Comparison of ENCODE assay signal across 25 cellular contexts in the genomic region with DNA sequence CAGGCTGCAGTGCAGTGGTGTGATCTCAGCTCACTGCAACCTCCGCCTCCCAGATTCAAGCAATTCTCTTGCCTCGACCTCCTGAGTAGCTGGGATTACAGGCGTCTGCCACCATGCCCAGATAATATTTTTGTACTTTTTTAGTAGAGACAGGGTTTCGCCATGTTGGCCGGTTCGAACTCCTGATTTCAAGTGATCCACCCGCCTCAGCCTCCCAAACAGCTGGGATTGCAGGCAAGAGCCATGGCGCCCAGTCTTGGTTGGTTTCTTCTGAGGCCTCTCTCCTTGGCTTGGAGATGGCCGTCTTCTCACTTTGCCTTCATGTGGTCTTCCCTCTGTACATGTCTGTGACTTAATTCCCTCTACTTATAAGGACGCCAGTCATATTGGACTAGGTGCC.
DNase-seq lines count a peak whose midpoint lies in the region; ATAC-seq and TF ChIP-seq lines count a peak whose summit lies in the region.
"Had no signal": no experiment of that assay in that cellular context is flagged by ENCODE, and none has a peak within 500 bp of the region (broad histone marks: within the 10 kb centered on the region; RNA-seq: fewer than 3 reads in every experiment).

No MANE protein-coding gene starts in this region.

- no peaks in the 10 kb centered on the region for H3K79me2 ChIP-seq in KMS-11 (ENCODE audit: insufficient read depth, low read depth)

- H3K4me3 ChIP-seq in KMS-11 (IDR thresholded peaks at IDR 0.05; ENCODE audit: insufficient read depth, low read depth, low read length): no peak overlapping the region
- H3K4me3 ChIP-seq in stomach: no peak overlapping the region
- H3K4me3 ChIP-seq: BLaER1, GM12878 had no signal

- H3K27ac ChIP-seq in KMS-11 (no peak overlapping the region), stomach (no peak overlapping the region)
- H3K27ac ChIP-seq: BLaER1 had no signal

- H3K27me3 ChIP-seq in KMS-11 (ENCODE audit: insufficient read depth, low read depth): no peaks in the 10 kb centered on the region
- peaks cover 0 to 19% (median 0%) of the 10 kb centered on the region in 3 donors for H3K27me3 ChIP-seq in stomach
- H3K27me3 ChIP-seq: BE2C, BLaER1 had no signal

- H3K4me1 ChIP-seq in KMS-11 (ENCODE audit: low read depth, poor library complexity, severe bottlenecking) (peaks cover 20% of the 10 kb centered on the region), stomach (no peaks in the 10 kb centered on the region)
- H3K4me1 ChIP-seq: BLaER1 had no signal

- peak overlapping the region; percentile 46; the same call in 1 of the 2 replicates for H3K4me2 ChIP-seq in KMS-11
- H3K4me2 ChIP-seq: BLaER1 had no signal

- H3K36me3 ChIP-seq in KMS-11 (ENCODE audit: insufficient read depth): no peaks in the 10 kb centered on the region
- H3K36me3 ChIP-seq in stomach: no peaks in the 10 kb centered on the region
- H3K36me3 ChIP-seq: BE2C, BLaER1 had no signal

- intact Hi-C loops in stomach (cut with DNase I; ENCODE audit: low total_unique reads): no loop called here

- DNase-seq in ecto neural progenitor cell (ENCODE audit: low spot score) (peak; percentile 31), islet precursor cell (peak; percentile 22), stomach (peak; percentile 5), UCSD-AML1 (lab: John Stamatoyannopoulos, UW; ENCODE audit: unreplicated experiment) (no peak)
- no peak for DNase-seq in activated naive CD4-positive, alpha-beta T cell treated with anti-CD3 and anti-CD28 coated beads, Interleukin-2, amount 50 U/mL, for 16 hours
- DNase-seq: 8988T; ACHN; BE2C; C1 segment of cervical spinal cord; CD4-positive, alpha-beta memory T cell; CD4-positive, CD25-positive, alpha-beta regulatory T cell; CD8-positive, alpha-beta memory T cell; COR-L47; DMS 273 treated with DMSO at 0.1 percent for 48 hours; DMS153; DMS53; DMS79; DND-41; EL; GDM1 had no signal

- no peaks in the 10 kb centered on the region for H4K20me1 ChIP-seq in KMS-11 (ENCODE audit: insufficient read depth)
- H4K20me1 ChIP-seq: BLaER1 had no signal

- WGBS in stomach, 5 donors: 78 to 88% (median 81%) methylated on average over 10 of the region's 10 CpGs

- no peak for TF ChIP-seq EP300 in stomach (IDR thresholded peaks at IDR 0.05)

- TF ChIP-seq POLR2A in stomach (IDR thresholded peaks at IDR 0.05): no peak

- no peak for TF ChIP-seq CTCF in KMS-11 (conservative IDR thresholded peaks at IDR 0.05; ENCODE audit: low read depth, low read length)
- TF ChIP-seq CTCF in stomach (IDR thresholded peaks at IDR 0.05): no peak

- no peaks in the 10 kb centered on the region for H3K9me3 ChIP-seq in stomach
- H3K9me3 ChIP-seq: BE2C, BLaER1 had no signal

- no peak overlapping the region for H2AFZ ChIP-seq in KMS-11 (ENCODE audit: low read depth)

- ATAC-seq in HG03432 (IDR thresholded peaks at IDR 0.05; ENCODE audit: unreplicated experiment) (no peak), HG03457 (IDR thresholded peaks at IDR 0.05; ENCODE audit: unreplicated experiment) (no peak)
- ATAC-seq: GM12878 had no signal

- H3K9ac ChIP-seq in KMS-11: no peak overlapping the region
- H3K9ac ChIP-seq: BLaER1 had no signal

Comparison
In these comparisons a context has a peak if more than half of its experiments do, and no peak if none do; other contexts are left out.
1. DNase-seq: peak in ecto neural progenitor cell (single experiment), islet precursor cell (single experiment) and stomach (single experiment); none in UCSD-AML1 (single experiment) and activated naive CD4-positive, alpha-beta T cell treated with anti-CD3 and anti-CD28 coated beads, Interleukin-2, amount 50 U/mL, for 16 hours (single experiment).